ENCODE assay signal across 26 cellular contexts in genomic region chr3:10279384-10280176, GRCh38. TPM values are rescaled to one million over a fixed set of nuclear protein-coding genes. Genes with fewer than 3 reads are reported as not detected.
DNase-seq lines count a peak whose midpoint lies in the region; ATAC-seq, FAIRE-seq and TF ChIP-seq lines count a peak whose summit lies in the region.
"Had no signal": no experiment of that assay in that cellular context is flagged by ENCODE, and none has a peak within 500 bp of the region (broad histone marks: within the 10 kb centered on the region; RNA-seq: fewer than 3 reads in every experiment).

No MANE protein-coding gene starts in this region.

- no peak overlapping the region for H3K27ac ChIP-seq in HepG2 (ENCODE audit: extremely low read length, insufficient read depth, low read length)
- H3K27ac ChIP-seq in right lobe of liver: no peak overlapping the region
- no peak overlapping the region for H3K27ac ChIP-seq in mesendoderm (ENCODE audit: low read depth, low read length)
- H3K27ac ChIP-seq: ascending aorta, prostate gland had no signal

- H3K79me1 ChIP-seq in mesendoderm (ENCODE audit: low read length): no peaks in the 10 kb centered on the region

- H4K5ac ChIP-seq in mesendoderm (ENCODE audit: low read length): no peak overlapping the region

- peaks cover 14% of the 10 kb centered on the region for H4K20me1 ChIP-seq in HepG2 (ENCODE audit: insufficient read depth, low read length)

- CTCF ChIA-PET in HepG2 (lab: Yijun Ruan, JAX; ENCODE audit: low intra/inter-chr PET ratio, low total read pairs): no interaction called here
- CTCF ChIA-PET in activated CD4-positive, alpha-beta memory T cell treated with anti-CD3 and anti-CD28 coated beads, Interleukin-2, amount 10 ng/mL, durations not matched to agents 7 days and 5 days (lab: Charles Lee): interaction anchor here (0.6 to 1.4 kb wide), 6 partner anchors 16 to 168 kb away, joined by 3 to 7 read pairs (median 3); partner anchors contain the start of gene IRAK2

- no peak overlapping the region for H2AK5ac ChIP-seq in mesendoderm (ENCODE audit: low read length)

- POLR2A ChIA-PET in HepG2 (lab: Yijun Ruan, JAX): interaction anchor here (0.7 to 1.8 kb wide), 2 partner anchors 11 to 30 kb away, joined by 3 read pairs; no protein-coding TSS in a partner anchor
- POLR2A ChIA-PET in activated CD4-positive, alpha-beta memory T cell treated with anti-CD3 and anti-CD28 coated beads, Interleukin-2, amount 10 ng/mL, durations not matched to agents 7 days and 5 days (lab: Charles Lee): interaction anchor here (1.0 to 1.2 kb wide), 5 partner anchors 11 to 348 kb away, joined by 3 to 4 read pairs (median 3); partner anchors contain the start of genes GHRL, TATDN2 and VHL

- in situ Hi-C loops in HepG2 (cut with HindIII; ENCODE audit: extremely low pct_ligation_motif_present, low pct_unique_long_range_greater_than_20kb): no loop called here

- peaks cover 46 to 82% of the 10 kb centered on the region in 2 experiments for H3K36me3 ChIP-seq in HepG2 (replicated peaks in 1 of 2; ENCODE audit: control insufficient read depth in 1 of 2, insufficient read depth in 2 of 2, low read length in 2 of 2)
- peaks cover 0 to 55% (median 12%) of the 10 kb centered on the region in 4 donors for H3K36me3 ChIP-seq in right lobe of liver
- no peaks in the 10 kb centered on the region for H3K36me3 ChIP-seq in mesendoderm (ENCODE audit: control insufficient read depth, insufficient read depth, low read length)

- ATAC-seq in HepG2 (no peak), right lobe of liver (no peak), HG03460 (IDR thresholded peaks at IDR 0.05; ENCODE audit: unreplicated experiment) (no peak)
- ATAC-seq: activated CD8-positive, alpha-beta T cell treated with anti-CD3 and anti-CD28 coated beads for 36 hours had no signal

- no peak overlapping the region for H4K8ac ChIP-seq in mesendoderm (ENCODE audit: low read depth, low read length)

- no peaks in the 10 kb centered on the region for H3K9me3 Mint-ChIP-seq in activated CD4-positive, alpha-beta memory T cell treated with anti-CD3 and anti-CD28 coated beads, Interleukin-2, amount 10 ng/mL, durations not matched to agents 7 days and 5 days
- no peaks in the 10 kb centered on the region for H3K9me3 Mint-ChIP-seq in endothelial cell (ENCODE audit: unreplicated experiment)
- H3K9me3 Mint-ChIP-seq: activated CD8-positive, alpha-beta T cell treated with anti-CD3 and anti-CD28 coated beads for 36 hours; activated naive CD4-positive, alpha-beta T cell treated with anti-CD3 and anti-CD28 coated beads, Interleukin-2, amount 10 ng/mL, durations not matched to agents 7 days and 5 days; dendritic cell treated with granulocyte-macrophage colony-stimulating factor and Interleukin-4, amounts not matched to agents 40 ng/mL and 50 ng/mL, for 4 days; WTC11 had no signal

- H3K9me3 ChIP-seq in HepG2 (ENCODE audit: low read length): no peaks in the 10 kb centered on the region
- H3K9me3 ChIP-seq in right lobe of liver: no peaks in the 10 kb centered on the region
- H3K9me3 ChIP-seq: ascending aorta, BE2C, HAP-1, prostate gland had no signal

- no peak overlapping the region for H3K4me3 Mint-ChIP-seq in activated CD4-positive, alpha-beta memory T cell treated with anti-CD3 and anti-CD28 coated beads, Interleukin-2, amount 10 ng/mL, durations not matched to agents 7 days and 5 days
- H3K4me3 Mint-ChIP-seq in endothelial cell (ENCODE audit: unreplicated experiment): peak overlapping the region; percentile 25
- H3K4me3 Mint-ChIP-seq: activated CD8-positive, alpha-beta T cell treated with anti-CD3 and anti-CD28 coated beads for 36 hours; activated naive CD4-positive, alpha-beta T cell treated with anti-CD3 and anti-CD28 coated beads, Interleukin-2, amount 10 ng/mL, durations not matched to agents 7 days and 5 days; dendritic cell treated with granulocyte-macrophage colony-stimulating factor and Interleukin-4, amounts not matched to agents 40 ng/mL and 50 ng/mL, for 4 days; WTC11 had no signal

- H3K4me1 Mint-ChIP-seq in activated CD4-positive, alpha-beta memory T cell treated with anti-CD3 and anti-CD28 coated beads, Interleukin-2, amount 10 ng/mL, durations not matched to agents 7 days and 5 days: peaks cover 56% of the 10 kb centered on the region
- H3K4me1 Mint-ChIP-seq in endothelial cell (ENCODE audit: unreplicated experiment): peaks cover 6% of the 10 kb centered on the region
- H3K4me1 Mint-ChIP-seq: WTC11 had no signal

- H3K27me3 ChIP-seq in HepG2 (ENCODE audit: control insufficient read depth in 1 of 2, insufficient read depth in 2 of 2, low read length in 2 of 2): no peaks in the 10 kb centered on the region
- H3K27me3 ChIP-seq in right lobe of liver: no peaks in the 10 kb centered on the region
- no peaks in the 10 kb centered on the region for H3K27me3 ChIP-seq in mesendoderm (ENCODE audit: insufficient read depth, low read length, poor library complexity)
- H3K27me3 ChIP-seq: ascending aorta, BE2C had no signal

- H3K9ac ChIP-seq in HepG2 (ENCODE audit: insufficient read depth, low read depth, low read length) (no peak overlapping the region), mesendoderm (ENCODE audit: low read length) (no peak overlapping the region)

- DNase-seq in HepG2 (ENCODE audit: low spot score) (no peak), right lobe of liver (no peak), endothelial cell (ENCODE audit: low spot score) (no peak), iPS-NIHi11 (ENCODE audit: low spot score) (no peak), mesendoderm (no peak)
- no peak for DNase-seq in activated CD4-positive, alpha-beta memory T cell treated with anti-CD3 and anti-CD28 coated beads, Interleukin-2, amount 10 ng/mL, durations not matched to agents 7 days and 5 days
- no peak for DNase-seq in stimulated activated naive CD4-positive, alpha-beta T cell (lab: John Stamatoyannopoulos, UW)
- DNase-seq: activated naive CD4-positive, alpha-beta T cell treated with anti-CD3 and anti-CD28 coated beads, Interleukin-2, amount 10 ng/mL, durations not matched to agents 7 days and 5 days; activated T-cell treated with anti-CD3 and anti-CD28 coated beads for 4 hours; BE2C; central memory CD4-positive, alpha-beta T cell; NCI-H1092; NCI-H187; NCI-H748 treated with DMSO at 0.1 percent for 48 hours; T-helper 9 cell had no signal

- TF ChIP-seq POLR2A in HepG2 (IDR thresholded peaks at IDR 0.05; ENCODE audit: insufficient read depth in 1 of 2, low read depth in 2 of 2, low read length in 2 of 2) (no peak), right lobe of liver (IDR thresholded peaks at IDR 0.05) (no peak)

- no peak overlapping the region for H2BK15ac ChIP-seq in mesendoderm (replicated peaks; ENCODE audit: low read depth)

- H3K23ac ChIP-seq in mesendoderm (ENCODE audit: low read length): no peak overlapping the region

- TF ChIP-seq RAD21 in HepG2 (CRISPR knock-in tag; IDR thresholded peaks at IDR 0.05): no peak

- no peak overlapping the region for H2BK5ac ChIP-seq in mesendoderm (ENCODE audit: low read length)

- H3K56ac ChIP-seq in mesendoderm (ENCODE audit: low read length): no peak overlapping the region

- no peak overlapping the region for H3K4me3 ChIP-seq in HepG2 (replicated peaks in 1 of 3; ENCODE audit: insufficient read depth in 1 of 3, low read depth in 2 of 3, low read length in 3 of 3)
- H3K4me3 ChIP-seq in right lobe of liver: no peak overlapping the region
- no peak overlapping the region for H3K4me3 ChIP-seq in mesendoderm (ENCODE audit: low read length)
- H3K4me3 ChIP-seq: ascending aorta, HAP-1, prostate gland had no signal

- intact Hi-C loops in HepG2 (cut with micrococcal nuclease; ENCODE audit: unreplicated experiment): no loop called here
- intact Hi-C loops in right lobe of liver (cut with DNase I): no loop called here

- whole genome bisulfite sequencing in HepG2 (ENCODE audit: low lambda C conversion rate): 96% methylated on average over 13 of the region's 13 CpGs
- WGBS in right lobe of liver (ENCODE audit: insufficient coverage, low coverage, low lambda C conversion rate, missing lambda C conversion rate): 89% methylated on average over 7 of the region's 13 CpGs
- WGBS in mesendoderm (ENCODE audit: extremely low coverage, insufficient coverage, low lambda C conversion rate): no CpG with 5 or more reads among the region's 13 CpGs

- no peak overlapping the region for H2BK120ac ChIP-seq in mesendoderm (ENCODE audit: low read depth, low read length)

- TSS peak; percentile 19 for BruUV-seq in HepG2 (replicated peaks; lab: Mats Ljungman, UMichigan)

- no peak overlapping the region for H3K18ac ChIP-seq in mesendoderm (ENCODE audit: low read length)

- H3K4me1 ChIP-seq in HepG2 (ENCODE audit: insufficient read depth, low read length) (no peaks in the 10 kb centered on the region), right lobe of liver (peaks cover 0 to 12% (median 2%) of the 10 kb centered on the region in 4 donors), mesendoderm (ENCODE audit: control insufficient read depth, low read depth, low read length) (no peaks in the 10 kb centered on the region)
- H3K4me1 ChIP-seq: ascending aorta, BE2C, HAP-1, prostate gland had no signal

- no peak for TF ChIP-seq EP300 in HepG2 (IDR thresholded peaks at IDR 0.05; ENCODE audit: low read depth in 2 of 2, low read length in 2 of 2)
- TF ChIP-seq EP300 in HepG2 (CRISPR knock-in tag; IDR thresholded peaks at IDR 0.05; ENCODE audit: borderline replicate concordance): no peak

- TF ChIP-seq CTCF in HepG2 (CRISPR knock-in tag; IDR thresholded peaks at IDR 0.05) (no peak), right lobe of liver (IDR thresholded peaks at IDR 0.05) (no peak), endothelial cell (IDR thresholded peaks at IDR 0.05; ENCODE audit: unreplicated experiment) (no peak)

- FAIRE-seq in HepG2 (lab: Jason Lieb, UNC): no peak
- FAIRE-seq: D721Med, keratinocyte had no signal

- H3K36me3 Mint-ChIP-seq in activated CD4-positive, alpha-beta memory T cell treated with anti-CD3 and anti-CD28 coated beads, Interleukin-2, amount 10 ng/mL, durations not matched to agents 7 days and 5 days (ENCODE audit: low read depth): peaks cover 66% of the 10 kb centered on the region
- H3K36me3 Mint-ChIP-seq in endothelial cell (ENCODE audit: low read depth, unreplicated experiment): peaks cover 28% of the 10 kb centered on the region

- H3K4ac ChIP-seq in mesendoderm (ENCODE audit: low read depth, low read length): no peak overlapping the region

- peak overlapping the region; percentile 21 for H3K27ac Mint-ChIP-seq in activated CD4-positive, alpha-beta memory T cell treated with anti-CD3 and anti-CD28 coated beads, Interleukin-2, amount 10 ng/mL, durations not matched to agents 7 days and 5 days
- H3K27ac Mint-ChIP-seq in endothelial cell (ENCODE audit: unreplicated experiment): no peak overlapping the region
- H3K27ac Mint-ChIP-seq: dendritic cell treated with granulocyte-macrophage colony-stimulating factor and Interleukin-4, amounts not matched to agents 40 ng/mL and 50 ng/mL, for 4 days; WTC11 had no signal

- no peak overlapping the region for H3K4me2 ChIP-seq in HepG2 (ENCODE audit: low read depth, low read length)
- H3K4me2 ChIP-seq in mesendoderm (ENCODE audit: low read length): no peak overlapping the region

- no peaks in the 10 kb centered on the region for H3K27me3 Mint-ChIP-seq in activated CD4-positive, alpha-beta memory T cell treated with anti-CD3 and anti-CD28 coated beads, Interleukin-2, amount 10 ng/mL, durations not matched to agents 7 days and 5 days
- H3K27me3 Mint-ChIP-seq in endothelial cell (ENCODE audit: unreplicated experiment): peaks cover 4% of the 10 kb centered on the region
- H3K27me3 Mint-ChIP-seq: activated CD8-positive, alpha-beta T cell treated with anti-CD3 and anti-CD28 coated beads for 36 hours; activated naive CD4-positive, alpha-beta T cell treated with anti-CD3 and anti-CD28 coated beads, Interleukin-2, amount 10 ng/mL, durations not matched to agents 7 days and 5 days; dendritic cell treated with granulocyte-macrophage colony-stimulating factor and Interleukin-4, amounts not matched to agents 40 ng/mL and 50 ng/mL, for 4 days had no signal

- H3K79me2 ChIP-seq in HepG2 (ENCODE audit: insufficient read depth, low read length): peaks cover 16% of the 10 kb centered on the region
- H3K79me2 ChIP-seq in mesendoderm (ENCODE audit: control insufficient read depth, insufficient read depth, low read length): no peaks in the 10 kb centered on the region

- H2AFZ ChIP-seq in HepG2 (ENCODE audit: low read length): no peak overlapping the region

RNA-seq across cellular contexts. Expression of gene GHRL, which starts 13.2 kb away (rescaled TPM):
- total RNA-seq in HepG2 (2016; rRNA removed; fragmentation: Illumina TruSeq; extraction: Trizol) (0.09 TPM in 1 of 2 replicates, not detected in the other), right lobe of liver (under 1 TPM in 2 of 6 experiments, not detected in 4; 0.32 to 0.43 TPM), endothelial cell (ENCODE audit: unreplicated experiment) (0.62 TPM)
- total RNA-seq in HepG2 (2016; cell fraction: cytosol; rRNA removed; fragmentation: Illumina TruSeq; extraction: Trizol; ENCODE audit: low read depth): 0.71 TPM in 1 of 2 replicates, not detected in the other
- total RNA-seq in HepG2 (2016; cell fraction: insoluble cytoplasmic fraction; rRNA removed; fragmentation: Illumina TruSeq; extraction: Trizol): 0.22 TPM in 1 of 2 replicates, not detected in the other
- not detected in 2 replicates for total RNA-seq in HepG2 (2016; cell fraction: membrane; rRNA removed; fragmentation: Illumina TruSeq; extraction: Trizol)
- not detected in 2 replicates for total RNA-seq in HepG2 (2016; cell fraction: nucleus; rRNA removed; fragmentation: Illumina TruSeq; extraction: Trizol)
- not detected in 2 replicates for polyA plus RNA-seq in HepG2 (2011; rRNA removed)
- polyA plus RNA-seq in HepG2 (2011; cell fraction: cytosol; rRNA removed): not detected in 2 replicates
- polyA plus RNA-seq in HepG2 (2011; cell fraction: nucleus; rRNA removed): 0.19 and 0.24 TPM in 2 replicates
- 0.59 TPM in 1 of 2 replicates, not detected in the other for polyA plus RNA-seq in HepG2 (2012)
- not detected in 2 replicates for polyA plus RNA-seq in HepG2 (2016; cell fraction: cytosol; fragmentation: Illumina TruSeq; extraction: Trizol; ENCODE audit: low read depth)
- not detected in 2 replicates for polyA plus RNA-seq in HepG2 (2016; cell fraction: insoluble cytoplasmic fraction; fragmentation: Illumina TruSeq; extraction: Trizol; ENCODE audit: low read depth)
- polyA plus RNA-seq in HepG2 (2016; cell fraction: membrane; fragmentation: Illumina TruSeq; extraction: Trizol; ENCODE audit: low read depth): not detected in 2 replicates
- 0.80 and 2.1 TPM in 2 replicates for polyA plus RNA-seq in HepG2 (2016; cell fraction: nucleus; fragmentation: Illumina TruSeq; extraction: Trizol; ENCODE audit: insufficient read depth, low read depth)
- 0.21 TPM in 1 of 2 replicates, not detected in the other for polyA minus RNA-seq in HepG2 (2011; rRNA and poly(A)+ RNA removed; ENCODE audit: low replicate concordance)
- not detected in 2 replicates for polyA minus RNA-seq in HepG2 (2011; cell fraction: cytosol; rRNA and poly(A)+ RNA removed)
- 0.87 TPM in 1 of 2 replicates, not detected in the other for polyA minus RNA-seq in HepG2 (2011; cell fraction: nucleus; rRNA and poly(A)+ RNA removed)
- total RNA-seq in activated CD4-positive, alpha-beta memory T cell treated with anti-CD3 and anti-CD28 coated beads, Interleukin-2, amount 10 ng/mL, durations not matched to agents 7 days and 5 days: under 1 TPM; 0.91 to 0.95 TPM
- polyA plus RNA-seq in mesendoderm (2013, experiment 1 of 2): 0.66 TPM
- polyA plus RNA-seq in mesendoderm (2013, experiment 2 of 2): 0.34 TPM
- total RNA-seq: ascending aorta, fibroblast of lung, lower leg skin had no signal
- polyA plus RNA-seq: keratinocyte had no signal

RNA-seq across cellular contexts. Expression of gene TATDN2, which starts 31.3 kb away (rescaled TPM):
- total RNA-seq in HepG2 (2016; rRNA removed; fragmentation: Illumina TruSeq; extraction: Trizol) (21.9 and 23.9 TPM in 2 replicates), right lobe of liver (10 to 100 TPM in 3 of 6 experiments, 1 to 10 TPM in 3; 7.2 to 13.4 (median 10.1) TPM), endothelial cell (ENCODE audit: unreplicated experiment) (41.2 TPM)
- 6.6 and 7.4 TPM in 2 replicates for total RNA-seq in HepG2 (2016; cell fraction: cytosol; rRNA removed; fragmentation: Illumina TruSeq; extraction: Trizol; ENCODE audit: low read depth)
- total RNA-seq in HepG2 (2016; cell fraction: insoluble cytoplasmic fraction; rRNA removed; fragmentation: Illumina TruSeq; extraction: Trizol): 20.1 and 20.5 TPM in 2 replicates
- 26.1 and 26.9 TPM in 2 replicates for total RNA-seq in HepG2 (2016; cell fraction: membrane; rRNA removed; fragmentation: Illumina TruSeq; extraction: Trizol)
- 23.9 and 28.8 TPM in 2 replicates for total RNA-seq in HepG2 (2016; cell fraction: nucleus; rRNA removed; fragmentation: Illumina TruSeq; extraction: Trizol)
- 12.1 and 17.1 TPM in 2 replicates for polyA plus RNA-seq in HepG2 (2011; rRNA removed)
- polyA plus RNA-seq in HepG2 (2011; cell fraction: cytosol; rRNA removed): 12.0 and 14.6 TPM in 2 replicates
- polyA plus RNA-seq in HepG2 (2011; cell fraction: nucleus; rRNA removed): 28.5 and 29.0 TPM in 2 replicates
- 21.4 and 21.6 TPM in 2 replicates for polyA plus RNA-seq in HepG2 (2012)
- 7.7 and 8.7 TPM in 2 replicates for polyA plus RNA-seq in HepG2 (2016; cell fraction: cytosol; fragmentation: Illumina TruSeq; extraction: Trizol; ENCODE audit: low read depth)
- polyA plus RNA-seq in HepG2 (2016; cell fraction: insoluble cytoplasmic fraction; fragmentation: Illumina TruSeq; extraction: Trizol; ENCODE audit: low read depth): 25.2 and 26.4 TPM in 2 replicates
- polyA plus RNA-seq in HepG2 (2016; cell fraction: membrane; fragmentation: Illumina TruSeq; extraction: Trizol; ENCODE audit: low read depth): 25.5 and 26.0 TPM in 2 replicates
- 29.9 and 30.2 TPM in 2 replicates for polyA plus RNA-seq in HepG2 (2016; cell fraction: nucleus; fragmentation: Illumina TruSeq; extraction: Trizol; ENCODE audit: insufficient read depth, low read depth)
- 33.5 and 56.4 TPM in 2 replicates for polyA minus RNA-seq in HepG2 (2011; rRNA and poly(A)+ RNA removed; ENCODE audit: low replicate concordance)
- polyA minus RNA-seq in HepG2 (2011; cell fraction: cytosol; rRNA and poly(A)+ RNA removed): 8.4 and 9.5 TPM in 2 replicates
- polyA minus RNA-seq in HepG2 (2011; cell fraction: nucleus; rRNA and poly(A)+ RNA removed): 60.3 and 66.9 TPM in 2 replicates
- 10 to 100 TPM; 57.1 to 59.5 TPM for total RNA-seq in activated CD4-positive, alpha-beta memory T cell treated with anti-CD3 and anti-CD28 coated beads, Interleukin-2, amount 10 ng/mL, durations not matched to agents 7 days and 5 days
- polyA plus RNA-seq in mesendoderm (2013, experiment 1 of 2): 21.1 TPM
- polyA plus RNA-seq in mesendoderm (2013, experiment 2 of 2): 22.4 TPM

RNA-seq across cellular contexts. Expression of gene SEC13, which starts 41.3 kb away (rescaled TPM):
- 391 and 418 TPM in 2 replicates for total RNA-seq in HepG2 (2016; rRNA removed; fragmentation: Illumina TruSeq; extraction: Trizol)
- 232 and 239 TPM in 2 replicates for total RNA-seq in HepG2 (2016; cell fraction: cytosol; rRNA removed; fragmentation: Illumina TruSeq; extraction: Trizol; ENCODE audit: low read depth)
- total RNA-seq in HepG2 (2016; cell fraction: insoluble cytoplasmic fraction; rRNA removed; fragmentation: Illumina TruSeq; extraction: Trizol): 366 and 400 TPM in 2 replicates
- total RNA-seq in HepG2 (2016; cell fraction: membrane; rRNA removed; fragmentation: Illumina TruSeq; extraction: Trizol): 335 TPM in 2 replicates
- total RNA-seq in HepG2 (2016; cell fraction: nucleus; rRNA removed; fragmentation: Illumina TruSeq; extraction: Trizol): 176 and 181 TPM in 2 replicates
- 266 and 288 TPM in 2 replicates for polyA plus RNA-seq in HepG2 (2011; rRNA removed)
- 264 and 374 TPM in 2 replicates for polyA plus RNA-seq in HepG2 (2011; cell fraction: cytosol; rRNA removed)
- 204 and 219 TPM in 2 replicates for polyA plus RNA-seq in HepG2 (2011; cell fraction: nucleus; rRNA removed)
- 224 and 231 TPM in 2 replicates for polyA plus RNA-seq in HepG2 (2012)
- polyA plus RNA-seq in HepG2 (2016; cell fraction: cytosol; fragmentation: Illumina TruSeq; extraction: Trizol; ENCODE audit: low read depth): 171 and 195 TPM in 2 replicates
- polyA plus RNA-seq in HepG2 (2016; cell fraction: insoluble cytoplasmic fraction; fragmentation: Illumina TruSeq; extraction: Trizol; ENCODE audit: low read depth): 327 and 374 TPM in 2 replicates
- polyA plus RNA-seq in HepG2 (2016; cell fraction: membrane; fragmentation: Illumina TruSeq; extraction: Trizol; ENCODE audit: low read depth): 204 and 212 TPM in 2 replicates
- polyA plus RNA-seq in HepG2 (2016; cell fraction: nucleus; fragmentation: Illumina TruSeq; extraction: Trizol; ENCODE audit: insufficient read depth, low read depth): 222 and 239 TPM in 2 replicates
- polyA minus RNA-seq in HepG2 (2011; rRNA and poly(A)+ RNA removed; ENCODE audit: low replicate concordance): 289 and 526 TPM in 2 replicates
- 174 and 198 TPM in 2 replicates for polyA minus RNA-seq in HepG2 (2011; cell fraction: cytosol; rRNA and poly(A)+ RNA removed)
- polyA minus RNA-seq in HepG2 (2011; cell fraction: nucleus; rRNA and poly(A)+ RNA removed): 192 and 208 TPM in 2 replicates
- total RNA-seq in right lobe of liver: 10 to 100 TPM; 49.1 to 74.7 (median 64.4) TPM
- 10 to 100 TPM; 84.0 to 88.8 TPM for total RNA-seq in activated CD4-positive, alpha-beta memory T cell treated with anti-CD3 and anti-CD28 coated beads, Interleukin-2, amount 10 ng/mL, durations not matched to agents 7 days and 5 days
- 367 TPM for total RNA-seq in endothelial cell (ENCODE audit: unreplicated experiment)
- 117 TPM for polyA plus RNA-seq in mesendoderm (2013, experiment 1 of 2)
- polyA plus RNA-seq in mesendoderm (2013, experiment 2 of 2): 116 TPM
